ENCODE assay signal across 16 cellular contexts in genomic region chr6:835476-836160, GRCh38.
DNase-seq lines count a peak whose midpoint lies in the region; ATAC-seq, FAIRE-seq and TF ChIP-seq lines count a peak whose summit lies in the region.
"Had no signal": no experiment of that assay in that cellular context is flagged by ENCODE, and none has a peak within 500 bp of the region (broad histone marks: within the 10 kb centered on the region; RNA-seq: fewer than 3 reads in every experiment).

No MANE protein-coding gene starts in this region.

- 20% methylated on average over 3 of the region's 3 CpGs for WGBS in HepG2 (ENCODE audit: low lambda C conversion rate)
- WGBS in mesendoderm (ENCODE audit: extremely low coverage, insufficient coverage, low lambda C conversion rate): no CpG with 5 or more reads among the region's 3 CpGs
- WGBS in GM23248 (ENCODE audit: low coverage in 1 of 2, low lambda C conversion rate in 2 of 2, missing lambda C conversion rate in 2 of 2), 2 experiments: 42 to 51% methylated on average over 3 of the region's 3 CpGs

- no peaks in the 10 kb centered on the region for H3K79me2 ChIP-seq in HepG2 (ENCODE audit: insufficient read depth, low read length)
- H3K79me2 ChIP-seq in mesendoderm (ENCODE audit: control insufficient read depth, insufficient read depth, low read length): no peaks in the 10 kb centered on the region
- H3K79me2 ChIP-seq in GM23248 (ENCODE audit: insufficient read depth): no peaks in the 10 kb centered on the region

- H3K4ac ChIP-seq in mesendoderm (ENCODE audit: low read depth, low read length): no peak overlapping the region

- POLR2A ChIA-PET in HepG2 (lab: Yijun Ruan, JAX): interaction anchor here (0.8 to 4.9 kb wide), 14 partner anchors 9 to 500 kb away, joined by 3 to 42 read pairs (median 4); partner anchors contain the start of gene FOXQ1

- no peak overlapping the region for H2BK120ac ChIP-seq in mesendoderm (ENCODE audit: low read depth, low read length)

- peak overlapping the region in 1 of 11 experiments; percentile 19; a peak in 1 of 22 replicates for H3K9ac ChIP-seq in BLaER1 treated with 17β-estradiol and CSF1 and Interleukin-3, amounts not matched to agents 10 nM and 100 nM
- H3K9ac ChIP-seq in HepG2 (ENCODE audit: insufficient read depth, low read depth, low read length) (no peak overlapping the region), mesendoderm (ENCODE audit: low read length) (no peak overlapping the region), GM23248 (no peak overlapping the region)

- H3K27ac Mint-ChIP-seq in activated naive CD4-positive, alpha-beta T cell treated with anti-CD3 and anti-CD28 coated beads, Interleukin-2, amount 10 ng/mL, durations not matched to agents 7 days and 5 days: no peak overlapping the region
- H3K27ac Mint-ChIP-seq: activated CD8-positive, alpha-beta memory T cell treated with anti-CD3 and anti-CD28 coated beads, Interleukin-2, amount 10 ng/mL, durations not matched to agents 7 days and 5 days; activated naive CD8-positive, alpha-beta T cell treated with anti-CD3 and anti-CD28 coated beads, Interleukin-2, amount 10 ng/mL, durations not matched to agents 7 days and 5 days; dendritic cell treated with granulocyte-macrophage colony-stimulating factor and Interleukin-4, amounts not matched to agents 40 ng/mL and 50 ng/mL, for 4 days; progenitor cell of endocrine pancreas; stimulated activated effector memory CD8-positive, alpha-beta T cell treated with anti-CD3 and anti-CD28 coated beads, Interleukin-12 subunit alpha, Interleukin-12 subunit beta, amount 100 ng/mL, for 72 hours had no signal

- H3K36me3 ChIP-seq in BLaER1 treated with 17β-estradiol and CSF1 and Interleukin-3, amounts not matched to agents 10 nM and 100 nM: no peaks in the 10 kb centered on the region
- H3K36me3 ChIP-seq in HepG2 (replicated peaks in 1 of 2; ENCODE audit: control insufficient read depth in 1 of 2, insufficient read depth in 2 of 2, low read length in 2 of 2) (no peaks in the 10 kb centered on the region), mesendoderm (ENCODE audit: control insufficient read depth, insufficient read depth, low read length) (no peaks in the 10 kb centered on the region), GM23248 (ENCODE audit: low read depth) (no peaks in the 10 kb centered on the region)

- no peak overlapping the region for H4K8ac ChIP-seq in mesendoderm (ENCODE audit: low read depth, low read length)

- peaks cover 41 to 51% (median 48%) of the 10 kb centered on the region in 11 experiments for H3K9me3 ChIP-seq in BLaER1 treated with 17β-estradiol and CSF1 and Interleukin-3, amounts not matched to agents 10 nM and 100 nM (replicated peaks in 1 of 11)
- H3K9me3 ChIP-seq in HepG2 (ENCODE audit: low read length) (no peaks in the 10 kb centered on the region), GM23248 (ENCODE audit: low read depth) (no peaks in the 10 kb centered on the region)

- H3K4me2 ChIP-seq in BLaER1 treated with 17β-estradiol and CSF1 and Interleukin-3, amounts not matched to agents 10 nM and 100 nM: peak overlapping the region in 9 of 11 experiments; percentile 25 to 77 (median 46); a peak in 17 of 22 replicates
- H3K4me2 ChIP-seq in HepG2 (ENCODE audit: low read depth, low read length) (no peak overlapping the region), mesendoderm (ENCODE audit: low read length) (no peak overlapping the region), GM23248 (ENCODE audit: unreplicated experiment) (no peak overlapping the region)

- H3K4me3 ChIP-seq in BLaER1 treated with 17β-estradiol and CSF1 and Interleukin-3, amounts not matched to agents 10 nM and 100 nM: no peak overlapping the region
- no peak overlapping the region for H3K4me3 ChIP-seq in HepG2 (replicated peaks in 1 of 3; ENCODE audit: insufficient read depth in 1 of 3, low read depth in 2 of 3, low read length in 3 of 3)
- H3K4me3 ChIP-seq in mesendoderm (ENCODE audit: low read length): no peak overlapping the region
- no peak overlapping the region for H3K4me3 ChIP-seq in GM23248

- ATAC-seq in HG03378 (IDR thresholded peaks at IDR 0.05; ENCODE audit: unreplicated experiment) (peak; percentile 80), HepG2 (peak; percentile 48; the same call in 1 of the 3 replicates)
- ATAC-seq: activated CD8-positive, alpha-beta memory T cell treated with anti-CD3 and anti-CD28 coated beads, Interleukin-2, amount 10 ng/mL, durations not matched to agents 7 days and 5 days; stimulated activated effector memory CD8-positive, alpha-beta T cell treated with anti-CD3 and anti-CD28 coated beads, Interleukin-12 subunit alpha, Interleukin-12 subunit beta, amount 100 ng/mL, for 72 hours had no signal

- H3K36me3 Mint-ChIP-seq in activated naive CD4-positive, alpha-beta T cell treated with anti-CD3 and anti-CD28 coated beads, Interleukin-2, amount 10 ng/mL, durations not matched to agents 7 days and 5 days: no peaks in the 10 kb centered on the region

- no peaks in the 10 kb centered on the region for H4K20me1 ChIP-seq in BLaER1 treated with 17β-estradiol and CSF1 and Interleukin-3, amounts not matched to agents 10 nM and 100 nM
- H4K20me1 ChIP-seq in HepG2 (ENCODE audit: insufficient read depth, low read length): no peaks in the 10 kb centered on the region
- no peaks in the 10 kb centered on the region for H4K20me1 ChIP-seq in GM23248 (ENCODE audit: insufficient read depth)

- no peak overlapping the region for H2BK5ac ChIP-seq in mesendoderm (ENCODE audit: low read length)

- TF ChIP-seq EP300 in HepG2 (IDR thresholded peaks at IDR 0.05; ENCODE audit: low read depth in 2 of 2, low read length in 2 of 2) (no peak), HepG2 (CRISPR knock-in tag; IDR thresholded peaks at IDR 0.05; ENCODE audit: borderline replicate concordance) (no peak)

- H3K4me1 Mint-ChIP-seq in activated naive CD4-positive, alpha-beta T cell treated with anti-CD3 and anti-CD28 coated beads, Interleukin-2, amount 10 ng/mL, durations not matched to agents 7 days and 5 days: no peaks in the 10 kb centered on the region
- H3K4me1 Mint-ChIP-seq: activated CD8-positive, alpha-beta memory T cell treated with anti-CD3 and anti-CD28 coated beads, Interleukin-2, amount 10 ng/mL, durations not matched to agents 7 days and 5 days; activated naive CD8-positive, alpha-beta T cell treated with anti-CD3 and anti-CD28 coated beads, Interleukin-2, amount 10 ng/mL, durations not matched to agents 7 days and 5 days; stimulated activated effector memory CD8-positive, alpha-beta T cell treated with anti-CD3 and anti-CD28 coated beads, Interleukin-12 subunit alpha, Interleukin-12 subunit beta, amount 100 ng/mL, for 72 hours had no signal

- H3K23ac ChIP-seq in mesendoderm (ENCODE audit: low read length): no peak overlapping the region

- no peak overlapping the region for H3K18ac ChIP-seq in mesendoderm (ENCODE audit: low read length)

- TF ChIP-seq RAD21 in HepG2 (CRISPR knock-in tag; IDR thresholded peaks at IDR 0.05): no peak

- no peak overlapping the region for H3K4me3 Mint-ChIP-seq in activated naive CD4-positive, alpha-beta T cell treated with anti-CD3 and anti-CD28 coated beads, Interleukin-2, amount 10 ng/mL, durations not matched to agents 7 days and 5 days
- H3K4me3 Mint-ChIP-seq: activated CD8-positive, alpha-beta memory T cell treated with anti-CD3 and anti-CD28 coated beads, Interleukin-2, amount 10 ng/mL, durations not matched to agents 7 days and 5 days; activated naive CD8-positive, alpha-beta T cell treated with anti-CD3 and anti-CD28 coated beads, Interleukin-2, amount 10 ng/mL, durations not matched to agents 7 days and 5 days; dendritic cell treated with granulocyte-macrophage colony-stimulating factor and Interleukin-4, amounts not matched to agents 40 ng/mL and 50 ng/mL, for 4 days; stimulated activated effector memory CD8-positive, alpha-beta T cell treated with anti-CD3 and anti-CD28 coated beads, Interleukin-12 subunit alpha, Interleukin-12 subunit beta, amount 100 ng/mL, for 72 hours had no signal

- no peaks in the 10 kb centered on the region for H3F3A ChIP-seq in GM23248 (ENCODE audit: insufficient read depth)

- H3K56ac ChIP-seq in mesendoderm (ENCODE audit: low read length): no peak overlapping the region

- TF ChIP-seq CTCF in HepG2 (CRISPR knock-in tag; IDR thresholded peaks at IDR 0.05): no peak

- no TSS peak for BruUV-seq in HepG2 (replicated peaks; lab: Mats Ljungman, UMichigan)

- no peak overlapping the region for H2BK15ac ChIP-seq in mesendoderm (replicated peaks; ENCODE audit: low read depth)

- intact Hi-C loops in HepG2 (cut with micrococcal nuclease; ENCODE audit: unreplicated experiment): no loop called here

- H3K9me2 ChIP-seq in GM23248 (ENCODE audit: insufficient read depth): no peaks in the 10 kb centered on the region

- H3K27me3 ChIP-seq in BLaER1 treated with 17β-estradiol and CSF1 and Interleukin-3, amounts not matched to agents 10 nM and 100 nM: no peaks in the 10 kb centered on the region
- peaks cover 1 to 4% of the 10 kb centered on the region in 2 experiments; a peak in 1 of 5 replicates for H3K27me3 ChIP-seq in HepG2 (ENCODE audit: control insufficient read depth in 1 of 2, insufficient read depth in 2 of 2, low read length in 2 of 2)
- no peaks in the 10 kb centered on the region for H3K27me3 ChIP-seq in mesendoderm (ENCODE audit: insufficient read depth, low read length, poor library complexity)
- peaks cover 11% of the 10 kb centered on the region for H3K27me3 ChIP-seq in GM23248 (replicated peaks; ENCODE audit: insufficient read depth)

- peaks cover 18% of the 10 kb centered on the region for H3K27me3 Mint-ChIP-seq in activated naive CD4-positive, alpha-beta T cell treated with anti-CD3 and anti-CD28 coated beads, Interleukin-2, amount 10 ng/mL, durations not matched to agents 7 days and 5 days

- no peaks in the 10 kb centered on the region for H3K79me1 ChIP-seq in mesendoderm (ENCODE audit: low read length)

- peak overlapping the region in 3 of 11 experiments; percentile 5 to 66 (median 50); a peak in 4 of 22 replicates for H3K27ac ChIP-seq in BLaER1 treated with 17β-estradiol and CSF1 and Interleukin-3, amounts not matched to agents 10 nM and 100 nM
- H3K27ac ChIP-seq in caudate nucleus (ENCODE audit: low read depth, low read length) (peak overlapping the region; percentile 48), HepG2 (ENCODE audit: extremely low read length, insufficient read depth, low read length) (no peak overlapping the region), mesendoderm (ENCODE audit: low read depth, low read length) (no peak overlapping the region), GM23248 (no peak overlapping the region)
- H3K27ac ChIP-seq: VCaP had no signal

- peaks cover 19% of the 10 kb centered on the region for H3K9me3 Mint-ChIP-seq in activated naive CD4-positive, alpha-beta T cell treated with anti-CD3 and anti-CD28 coated beads, Interleukin-2, amount 10 ng/mL, durations not matched to agents 7 days and 5 days

- no peak overlapping the region for H2AFZ ChIP-seq in HepG2 (ENCODE audit: low read length)
- H2AFZ ChIP-seq in GM23248: no peak overlapping the region

- no peak for FAIRE-seq in HepG2 (lab: Jason Lieb, UNC)

- in situ Hi-C loops in HepG2 (cut with HindIII; ENCODE audit: extremely low pct_ligation_motif_present, low pct_unique_long_range_greater_than_20kb) (no loop called here), GM23248 (cut with MboI) (no loop called here)

- TF ChIP-seq POLR2A in HepG2 (IDR thresholded peaks at IDR 0.05; ENCODE audit: insufficient read depth in 1 of 2, low read depth in 2 of 2, low read length in 2 of 2): no peak

- H3K4me1 ChIP-seq in BLaER1 treated with 17β-estradiol and CSF1 and Interleukin-3, amounts not matched to agents 10 nM and 100 nM: peaks cover 17 to 34% (median 25%) of the 10 kb centered on the region in 10 experiments; a peak in 19 of 20 replicates
- H3K4me1 ChIP-seq in HepG2 (ENCODE audit: insufficient read depth, low read length): peaks cover 33% of the 10 kb centered on the region
- H3K4me1 ChIP-seq in mesendoderm (ENCODE audit: control insufficient read depth, low read depth, low read length): no peaks in the 10 kb centered on the region
- no peaks in the 10 kb centered on the region for H3K4me1 ChIP-seq in GM23248 (ENCODE audit: insufficient read depth)

- DNase-seq in caudate nucleus (lab: John Stamatoyannopoulos, UW) (peak in 21 of 61 donors; percentile 1 to 80 (median 15)), HepG2 (ENCODE audit: low spot score) (no peak), DMS114 treated with DMSO at 0.1 percent for 48 hours (lab: John Stamatoyannopoulos, UW; ENCODE audit: unreplicated experiment) (no peak), mesendoderm (no peak), GM23248 (no peak)
- no peak for DNase-seq in activated naive CD4-positive, alpha-beta T cell treated with anti-CD3 and anti-CD28 coated beads, Interleukin-2, amount 10 ng/mL, durations not matched to agents 7 days and 5 days
- DNase-seq: activated CD8-positive, alpha-beta memory T cell treated with anti-CD3 and anti-CD28 coated beads, Interleukin-2, amount 10 ng/mL, durations not matched to agents 7 days and 5 days; activated naive CD8-positive, alpha-beta T cell treated with anti-CD3 and anti-CD28 coated beads, Interleukin-2, amount 10 ng/mL, durations not matched to agents 7 days and 5 days; DMS79 treated with DMSO at 0.1 percent for 48 hours; stimulated activated CD4-positive, alpha-beta T cell treated with anti-CD3 and anti-CD28 coated beads, Interleukin-4, amount 100 ng/mL, for 24 hours had no signal

- CTCF ChIA-PET in HepG2 (lab: Yijun Ruan, JAX; ENCODE audit: low intra/inter-chr PET ratio, low total read pairs): no interaction called here
- CTCF ChIA-PET in activated naive CD4-positive, alpha-beta T cell treated with anti-CD3 and anti-CD28 coated beads, Interleukin-2, amount 10 ng/mL, durations not matched to agents 7 days and 5 days (lab: Charles Lee): no interaction called here

- H2AK5ac ChIP-seq in mesendoderm (ENCODE audit: low read length): no peak overlapping the region

- H4K5ac ChIP-seq in mesendoderm (ENCODE audit: low read length): no peak overlapping the region

Comparison
In these comparisons a context has a peak if more than half of its experiments do, and no peak if none do; other contexts are left out.
1. H3K4me2 ChIP-seq: peak in BLaER1 treated with 17β-estradiol and CSF1 and Interleukin-3, amounts not matched to agents 10 nM and 100 nM (9 of 11); none in HepG2 (single experiment), mesendoderm (single experiment) and GM23248 (single experiment).